Comparison of ENCODE assay signal across 3 cellular contexts in the genomic region with DNA sequence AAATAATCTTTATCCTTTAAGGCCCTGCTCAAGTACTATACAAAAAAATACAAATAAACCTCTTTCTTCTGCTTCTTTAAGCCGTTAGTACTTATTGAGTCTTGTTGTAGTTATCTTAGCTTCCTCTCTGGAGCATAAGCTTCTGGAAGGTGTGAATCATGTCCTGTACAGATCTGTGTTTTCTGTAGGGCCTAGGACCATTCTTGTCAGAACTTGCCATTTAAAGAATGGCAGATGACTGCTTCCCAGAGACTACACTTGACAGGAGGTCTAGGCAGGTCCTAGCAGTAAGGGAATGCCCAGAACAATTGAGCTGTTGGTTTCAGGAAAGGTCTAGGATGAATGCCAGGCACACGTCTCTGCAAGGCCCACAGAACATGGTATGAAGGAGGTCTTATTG.
TF ChIP-seq lines count a peak whose summit lies in the region.

No MANE protein-coding gene starts in this region.

TF ChIP-seq in SK-N-SH, 30 proteins besides CTCF, POLR2A, EP300 and RAD21:
- TF ChIP-seq, protein P1, sequence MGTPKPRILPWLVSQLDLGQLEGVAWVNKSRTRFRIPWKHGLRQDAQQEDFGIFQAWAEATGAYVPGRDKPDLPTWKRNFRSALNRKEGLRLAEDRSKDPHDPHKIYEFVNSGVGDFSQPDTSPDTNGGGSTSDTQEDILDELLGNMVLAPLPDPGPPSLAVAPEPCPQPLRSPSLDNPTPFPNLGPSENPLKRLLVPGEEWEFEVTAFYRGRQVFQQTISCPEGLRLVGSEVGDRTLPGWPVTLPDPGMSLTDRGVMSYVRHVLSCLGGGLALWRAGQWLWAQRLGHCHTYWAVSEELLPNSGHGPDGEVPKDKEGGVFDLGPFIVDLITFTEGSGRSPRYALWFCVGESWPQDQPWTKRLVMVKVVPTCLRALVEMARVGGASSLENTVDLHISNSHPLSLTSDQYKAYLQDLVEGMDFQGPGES (IDR thresholded peaks at IDR 0.05; ENCODE audit: low read depth, low read length), result no peak
- TF ChIP-seq TAF1 (IDR thresholded peaks at IDR 0.05; ENCODE audit: borderline replicate concordance, low read depth, low read length) (no peak), RCOR1 (IDR thresholded peaks at IDR 0.05; ENCODE audit: low read length) (no peak)

TF ChIP-seq in SK-N-SH treated with all-trans-retinoic acid at 6 μM for 48 hours, 23 proteins besides CTCF, POLR2A, EP300 and RAD21:
- no peak for TF ChIP-seq ZNF8 (CRISPR knock-in tag; IDR thresholded peaks at IDR 0.05)
- no peak for TF ChIP-seq POU6F1 (CRISPR knock-in tag; IDR thresholded peaks at IDR 0.05; ENCODE audit: borderline replicate concordance, low read depth)
- TF ChIP-seq ESRRG (CRISPR knock-in tag; IDR thresholded peaks at IDR 0.05), result no peak
- no peak for TF ChIP-seq ZNF565 (CRISPR knock-in tag; conservative IDR thresholded peaks at IDR 0.05; ENCODE audit: low read depth)
- TF ChIP-seq RARB (CRISPR knock-in tag; IDR thresholded peaks at IDR 0.05), result no peak
- TF ChIP-seq PPARA (CRISPR knock-in tag; IDR thresholded peaks at IDR 0.05; ENCODE audit: borderline replicate concordance), result no peak
- no peak for TF ChIP-seq TOX (CRISPR knock-in tag; IDR thresholded peaks at IDR 0.05; ENCODE audit: borderline replicate concordance)
- TF ChIP-seq BACH2 (CRISPR knock-in tag; IDR thresholded peaks at IDR 0.05; ENCODE audit: borderline replicate concordance), result no peak
- no peak for TF ChIP-seq ZC3H10 (CRISPR knock-in tag; IDR thresholded peaks at IDR 0.05)
- no peak for TF ChIP-seq SNAI2 (CRISPR knock-in tag; IDR thresholded peaks at IDR 0.05)
- no peak for TF ChIP-seq ZFP30 (CRISPR knock-in tag; IDR thresholded peaks at IDR 0.05)
- TF ChIP-seq TCF4 (CRISPR knock-in tag; IDR thresholded peaks at IDR 0.05; ENCODE audit: borderline replicate concordance), result no peak
- no peak for TF ChIP-seq CSDC2 (CRISPR knock-in tag; IDR thresholded peaks at IDR 0.05)
- no peak for TF ChIP-seq ZNF70 (CRISPR knock-in tag; IDR thresholded peaks at IDR 0.05)
- TF ChIP-seq ZFP3 (CRISPR knock-in tag; IDR thresholded peaks at IDR 0.05), result no peak
- no peak for TF ChIP-seq OSR1 (CRISPR knock-in tag; IDR thresholded peaks at IDR 0.05)
- TF ChIP-seq GLIS3 (CRISPR knock-in tag; IDR thresholded peaks at IDR 0.05), result no peak
- no peak for TF ChIP-seq ISL1 (CRISPR knock-in tag; IDR thresholded peaks at IDR 0.05)
- TF ChIP-seq, protein P2, sequence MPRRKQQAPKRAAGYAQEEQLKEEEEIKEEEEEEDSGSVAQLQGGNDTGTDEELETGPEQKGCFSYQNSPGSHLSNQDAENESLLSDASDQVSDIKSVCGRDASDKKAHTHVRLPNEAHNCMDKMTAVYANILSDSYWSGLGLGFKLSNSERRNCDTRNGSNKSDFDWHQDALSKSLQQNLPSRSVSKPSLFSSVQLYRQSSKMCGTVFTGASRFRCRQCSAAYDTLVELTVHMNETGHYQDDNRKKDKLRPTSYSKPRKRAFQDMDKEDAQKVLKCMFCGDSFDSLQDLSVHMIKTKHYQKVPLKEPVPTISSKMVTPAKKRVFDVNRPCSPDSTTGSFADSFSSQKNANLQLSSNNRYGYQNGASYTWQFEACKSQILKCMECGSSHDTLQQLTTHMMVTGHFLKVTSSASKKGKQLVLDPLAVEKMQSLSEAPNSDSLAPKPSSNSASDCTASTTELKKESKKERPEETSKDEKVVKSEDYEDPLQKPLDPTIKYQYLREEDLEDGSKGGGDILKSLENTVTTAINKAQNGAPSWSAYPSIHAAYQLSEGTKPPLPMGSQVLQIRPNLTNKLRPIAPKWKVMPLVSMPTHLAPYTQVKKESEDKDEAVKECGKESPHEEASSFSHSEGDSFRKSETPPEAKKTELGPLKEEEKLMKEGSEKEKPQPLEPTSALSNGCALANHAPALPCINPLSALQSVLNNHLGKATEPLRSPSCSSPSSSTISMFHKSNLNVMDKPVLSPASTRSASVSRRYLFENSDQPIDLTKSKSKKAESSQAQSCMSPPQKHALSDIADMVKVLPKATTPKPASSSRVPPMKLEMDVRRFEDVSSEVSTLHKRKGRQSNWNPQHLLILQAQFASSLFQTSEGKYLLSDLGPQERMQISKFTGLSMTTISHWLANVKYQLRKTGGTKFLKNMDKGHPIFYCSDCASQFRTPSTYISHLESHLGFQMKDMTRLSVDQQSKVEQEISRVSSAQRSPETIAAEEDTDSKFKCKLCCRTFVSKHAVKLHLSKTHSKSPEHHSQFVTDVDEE (CRISPR knock-in tag; IDR thresholded peaks at IDR 0.05), result no peak
- TF ChIP-seq CSRNP3 (CRISPR knock-in tag; IDR thresholded peaks at IDR 0.05), result no peak

TF ChIP-seq in GM12878, 131 proteins besides CTCF, POLR2A, EP300 and RAD21:
- TF ChIP-seq ZZZ3 (IDR thresholded peaks at IDR 0.05; ENCODE audit: control insufficient read depth, insufficient read length, low read depth), result no peak
- TF ChIP-seq TBL1XR1 (IDR thresholded peaks at IDR 0.05; ENCODE audit: low read depth, low read length), result no peak
- no peak for TF ChIP-seq BHLHE40 (IDR thresholded peaks at IDR 0.05; ENCODE audit: borderline replicate concordance in 1 of 2, low read depth in 2 of 2, low read length in 1 of 2)
- TF ChIP-seq, protein P3, sequence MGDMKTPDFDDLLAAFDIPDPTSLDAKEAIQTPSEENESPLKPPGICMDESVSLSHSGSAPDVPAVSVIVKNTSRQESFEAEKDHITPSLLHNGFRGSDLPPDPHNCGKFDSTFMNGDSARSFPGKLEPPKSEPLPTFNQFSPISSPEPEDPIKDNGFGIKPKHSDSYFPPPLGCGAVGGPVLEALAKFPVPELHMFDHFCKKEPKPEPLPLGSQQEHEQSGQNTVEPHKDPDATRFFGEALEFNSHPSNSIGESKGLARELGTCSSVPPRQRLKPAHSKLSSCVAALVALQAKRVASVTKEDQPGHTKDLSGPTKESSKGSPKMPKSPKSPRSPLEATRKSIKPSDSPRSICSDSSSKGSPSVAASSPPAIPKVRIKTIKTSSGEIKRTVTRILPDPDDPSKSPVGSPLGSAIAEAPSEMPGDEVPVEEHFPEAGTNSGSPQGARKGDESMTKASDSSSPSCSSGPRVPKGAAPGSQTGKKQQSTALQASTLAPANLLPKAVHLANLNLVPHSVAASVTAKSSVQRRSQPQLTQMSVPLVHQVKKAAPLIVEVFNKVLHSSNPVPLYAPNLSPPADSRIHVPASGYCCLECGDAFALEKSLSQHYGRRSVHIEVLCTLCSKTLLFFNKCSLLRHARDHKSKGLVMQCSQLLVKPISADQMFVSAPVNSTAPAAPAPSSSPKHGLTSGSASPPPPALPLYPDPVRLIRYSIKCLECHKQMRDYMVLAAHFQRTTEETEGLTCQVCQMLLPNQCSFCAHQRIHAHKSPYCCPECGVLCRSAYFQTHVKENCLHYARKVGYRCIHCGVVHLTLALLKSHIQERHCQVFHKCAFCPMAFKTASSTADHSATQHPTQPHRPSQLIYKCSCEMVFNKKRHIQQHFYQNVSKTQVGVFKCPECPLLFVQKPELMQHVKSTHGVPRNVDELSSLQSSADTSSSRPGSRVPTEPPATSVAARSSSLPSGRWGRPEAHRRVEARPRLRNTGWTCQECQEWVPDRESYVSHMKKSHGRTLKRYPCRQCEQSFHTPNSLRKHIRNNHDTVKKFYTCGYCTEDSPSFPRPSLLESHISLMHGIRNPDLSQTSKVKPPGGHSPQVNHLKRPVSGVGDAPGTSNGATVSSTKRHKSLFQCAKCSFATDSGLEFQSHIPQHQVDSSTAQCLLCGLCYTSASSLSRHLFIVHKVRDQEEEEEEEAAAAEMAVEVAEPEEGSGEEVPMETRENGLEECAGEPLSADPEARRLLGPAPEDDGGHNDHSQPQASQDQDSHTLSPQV (IDR thresholded peaks at IDR 0.05), result no peak
- no peak for TF ChIP-seq TCF3 (IDR thresholded peaks at IDR 0.05; ENCODE audit: borderline replicate concordance, insufficient read depth, low read depth, low read length)
- TF ChIP-seq CREM (IDR thresholded peaks at IDR 0.05; ENCODE audit: low read depth), result no peak
- no peak for TF ChIP-seq ETV6 (conservative IDR thresholded peaks at IDR 0.05 in 1 of 2, IDR thresholded peaks at IDR 0.05 in 1 of 2; ENCODE audit: borderline replicate concordance in 1 of 2, low read depth in 1 of 2)
- no peak for TF ChIP-seq POU2F2 (IDR thresholded peaks at IDR 0.05; ENCODE audit: borderline replicate concordance, low read depth, low read length)
- no peak for TF ChIP-seq TAF1 (IDR thresholded peaks at IDR 0.05; ENCODE audit: borderline replicate concordance, low read depth, low read length)
- TF ChIP-seq E4F1 (IDR thresholded peaks at IDR 0.05; ENCODE audit: borderline replicate concordance, partially characterized antibody), result no peak
- TF ChIP-seq RBBP5 (conservative IDR thresholded peaks at IDR 0.05), result no peak
- no peak for TF ChIP-seq FOS (IDR thresholded peaks at IDR 0.05; ENCODE audit: borderline replicate concordance, extremely low read depth, insufficient read length)
- no peak for TF ChIP-seq YY1 (IDR thresholded peaks at IDR 0.05; ENCODE audit: low read depth, low read length)
- TF ChIP-seq SUZ12 (IDR thresholded peaks at IDR 0.05; ENCODE audit: unreplicated experiment), result no peak
- no peak for TF ChIP-seq CHD2 (IDR thresholded peaks at IDR 0.05; ENCODE audit: borderline replicate concordance, low read depth, low read length)
